1 cellular context compared by ENCODE assay signal in the genomic region with DNA sequence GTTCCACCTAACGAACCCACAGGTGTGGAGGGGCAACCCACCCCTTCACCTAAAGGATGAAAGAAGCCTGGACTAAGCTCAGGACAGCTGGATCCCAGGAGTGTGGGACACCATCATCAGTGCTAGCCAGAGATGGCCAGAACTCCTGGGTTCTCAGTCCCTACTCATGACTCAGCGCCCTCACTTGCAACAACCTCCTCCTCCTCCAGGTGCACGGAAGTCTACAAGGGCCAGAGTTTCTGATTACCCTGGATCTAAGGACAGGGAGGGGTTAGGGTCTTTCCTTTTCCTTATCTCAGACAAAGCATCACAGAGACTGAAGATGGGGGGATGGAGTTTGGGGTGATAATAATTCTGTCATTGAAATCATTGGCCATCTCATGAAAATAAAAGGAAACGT.
TF ChIP-seq lines count a peak whose summit lies in the region.

No MANE protein-coding gene starts in this region.

TF ChIP-seq in GM23338, 12 proteins besides CTCF, POLR2A, EP300 and RAD21 (continued from another document):
- TF ChIP-seq, protein P1, sequence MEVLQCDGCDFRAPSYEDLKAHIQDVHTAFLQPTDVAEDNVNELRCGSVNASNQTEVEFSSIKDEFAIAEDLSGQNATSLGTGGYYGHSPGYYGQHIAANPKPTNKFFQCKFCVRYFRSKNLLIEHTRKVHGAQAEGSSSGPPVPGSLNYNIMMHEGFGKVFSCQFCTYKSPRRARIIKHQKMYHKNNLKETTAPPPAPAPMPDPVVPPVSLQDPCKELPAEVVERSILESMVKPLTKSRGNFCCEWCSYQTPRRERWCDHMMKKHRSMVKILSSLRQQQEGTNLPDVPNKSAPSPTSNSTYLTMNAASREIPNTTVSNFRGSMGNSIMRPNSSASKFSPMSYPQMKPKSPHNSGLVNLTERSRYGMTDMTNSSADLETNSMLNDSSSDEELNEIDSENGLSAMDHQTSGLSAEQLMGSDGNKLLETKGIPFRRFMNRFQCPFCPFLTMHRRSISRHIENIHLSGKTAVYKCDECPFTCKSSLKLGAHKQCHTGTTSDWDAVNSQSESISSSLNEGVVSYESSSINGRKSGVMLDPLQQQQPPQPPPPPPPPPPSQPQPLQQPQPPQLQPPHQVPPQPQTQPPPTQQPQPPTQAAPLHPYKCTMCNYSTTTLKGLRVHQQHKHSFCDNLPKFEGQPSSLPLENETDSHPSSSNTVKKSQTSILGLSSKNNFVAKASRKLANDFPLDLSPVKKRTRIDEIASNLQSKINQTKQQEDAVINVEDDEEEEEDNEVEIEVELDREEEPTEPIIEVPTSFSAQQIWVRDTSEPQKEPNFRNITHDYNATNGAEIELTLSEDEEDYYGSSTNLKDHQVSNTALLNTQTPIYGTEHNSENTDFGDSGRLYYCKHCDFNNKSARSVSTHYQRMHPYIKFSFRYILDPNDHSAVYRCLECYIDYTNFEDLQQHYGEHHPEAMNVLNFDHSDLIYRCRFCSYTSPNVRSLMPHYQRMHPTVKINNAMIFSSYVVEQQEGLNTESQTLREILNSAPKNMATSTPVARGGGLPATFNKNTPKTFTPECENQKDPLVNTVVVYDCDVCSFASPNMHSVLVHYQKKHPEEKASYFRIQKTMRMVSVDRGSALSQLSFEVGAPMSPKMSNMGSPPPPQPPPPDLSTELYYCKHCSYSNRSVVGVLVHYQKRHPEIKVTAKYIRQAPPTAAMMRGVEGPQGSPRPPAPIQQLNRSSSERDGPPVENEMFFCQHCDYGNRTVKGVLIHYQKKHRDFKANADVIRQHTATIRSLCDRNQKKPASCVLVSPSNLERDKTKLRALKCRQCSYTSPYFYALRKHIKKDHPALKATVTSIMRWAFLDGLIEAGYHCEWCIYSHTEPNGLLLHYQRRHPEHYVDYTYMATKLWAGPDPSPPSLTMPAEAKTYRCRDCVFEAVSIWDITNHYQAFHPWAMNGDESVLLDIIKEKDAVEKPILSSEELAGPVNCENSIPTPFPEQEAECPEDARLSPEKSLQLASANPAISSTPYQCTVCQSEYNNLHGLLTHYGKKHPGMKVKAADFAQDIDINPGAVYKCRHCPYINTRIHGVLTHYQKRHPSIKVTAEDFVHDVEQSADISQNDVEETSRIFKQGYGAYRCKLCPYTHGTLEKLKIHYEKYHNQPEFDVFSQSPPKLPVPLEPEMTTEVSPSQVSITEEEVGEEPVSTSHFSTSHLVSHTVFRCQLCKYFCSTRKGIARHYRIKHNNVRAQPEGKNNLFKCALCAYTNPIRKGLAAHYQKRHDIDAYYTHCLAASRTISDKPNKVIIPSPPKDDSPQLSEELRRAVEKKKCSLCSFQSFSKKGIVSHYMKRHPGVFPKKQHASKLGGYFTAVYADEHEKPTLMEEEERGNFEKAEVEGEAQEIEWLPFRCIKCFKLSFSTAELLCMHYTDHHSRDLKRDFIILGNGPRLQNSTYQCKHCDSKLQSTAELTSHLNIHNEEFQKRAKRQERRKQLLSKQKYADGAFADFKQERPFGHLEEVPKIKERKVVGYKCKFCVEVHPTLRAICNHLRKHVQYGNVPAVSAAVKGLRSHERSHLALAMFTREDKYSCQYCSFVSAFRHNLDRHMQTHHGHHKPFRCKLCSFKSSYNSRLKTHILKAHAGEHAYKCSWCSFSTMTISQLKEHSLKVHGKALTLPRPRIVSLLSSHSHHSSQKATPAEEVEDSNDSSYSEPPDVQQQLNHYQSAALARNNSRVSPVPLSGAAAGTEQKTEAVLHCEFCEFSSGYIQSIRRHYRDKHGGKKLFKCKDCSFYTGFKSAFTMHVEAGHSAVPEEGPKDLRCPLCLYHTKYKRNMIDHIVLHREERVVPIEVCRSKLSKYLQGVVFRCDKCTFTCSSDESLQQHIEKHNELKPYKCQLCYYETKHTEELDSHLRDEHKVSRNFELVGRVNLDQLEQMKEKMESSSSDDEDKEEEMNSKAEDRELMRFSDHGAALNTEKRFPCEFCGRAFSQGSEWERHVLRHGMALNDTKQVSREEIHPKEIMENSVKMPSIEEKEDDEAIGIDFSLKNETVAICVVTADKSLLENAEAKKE (CRISPR knock-in tag; IDR thresholded peaks at IDR 0.05): no peak
- TF ChIP-seq ZNF114 (CRISPR knock-in tag; IDR thresholded peaks at IDR 0.05) (no peak), EZH2phosphoT487 (IDR thresholded peaks at IDR 0.05; ENCODE audit: unreplicated experiment) (no peak), CREB1 (CRISPR knock-in tag; IDR thresholded peaks at IDR 0.05; ENCODE audit: low read depth) (no peak)
